In genomic region chr10:77843264-77843663, GRCh38 we compare ENCODE assay signal across 19 cellular contexts.
"Had no signal": no experiment of that assay in that cellular context is flagged by ENCODE, and none has a peak within 500 bp of the region (broad histone marks: within the 10 kb centered on the region; RNA-seq: fewer than 3 reads in every experiment).

No MANE protein-coding gene starts in this region.

- H3K36me3 Mint-ChIP-seq: activated naive CD4-positive, alpha-beta T cell treated with anti-CD3 and anti-CD28 coated beads, Interleukin-2, amount 50 U/mL, for 24 hours; memory B cell; naive thymus-derived CD8-positive, alpha-beta T cell had no signal

- H3K4me1 Mint-ChIP-seq: activated CD4-positive, alpha-beta T cell treated with anti-CD3 and anti-CD28 coated beads, Interleukin-2, amount 10 ng/mL, durations not matched to agents 7 days and 5 days; activated naive CD4-positive, alpha-beta T cell treated with anti-CD3 and anti-CD28 coated beads, Interleukin-2, amount 50 U/mL, for 24 hours; memory B cell had no signal

- FAIRE-seq: endothelial cell of umbilical vein had no signal

- DNase-seq: activated CD4-positive, alpha-beta T cell treated with anti-CD3 and anti-CD28 coated beads, Interleukin-2, amount 10 ng/mL, durations not matched to agents 7 days and 5 days; activated CD8-positive, alpha-beta T cell treated with anti-CD3 and anti-CD28 coated beads for 36 hours; activated gamma-delta T cell treated with Interleukin-2 at 50 U/mL for 16 hours; caudate nucleus; dermis blood vessel endothelial cell; effector memory CD4-positive, alpha-beta T cell; esophagus squamous epithelium; gastrocnemius medialis; hypothalamus; left cardiac atrium; naive thymus-derived CD8-positive, alpha-beta T cell; stimulated activated CD4-positive, alpha-beta T cell treated with anti-CD3 and anti-CD28 coated beads, Interleukin-12 subunit alpha, Interleukin-12 subunit beta, amount 100 ng/mL, for 4 hours; stimulated activated naive CD8-positive, alpha-beta T cell treated with anti-CD3 and anti-CD28 coated beads, Interleukin-15, amount 100 ng/mL, for 72 hours had no signal

- H3K4me3 ChIP-seq: esophagus squamous epithelium, gastrocnemius medialis, suprapubic skin had no signal

- H3K27me3 Mint-ChIP-seq: activated CD4-positive, alpha-beta T cell treated with anti-CD3 and anti-CD28 coated beads, Interleukin-2, amount 10 ng/mL, durations not matched to agents 7 days and 5 days; activated CD8-positive, alpha-beta T cell treated with anti-CD3 and anti-CD28 coated beads for 36 hours; activated naive CD4-positive, alpha-beta T cell treated with anti-CD3 and anti-CD28 coated beads, Interleukin-2, amount 50 U/mL, for 24 hours; memory B cell; stimulated activated naive CD8-positive, alpha-beta T cell treated with anti-CD3 and anti-CD28 coated beads, Interleukin-15, amount 100 ng/mL, for 72 hours; type B pancreatic cell had no signal

- ATAC-seq: activated CD8-positive, alpha-beta T cell treated with anti-CD3 and anti-CD28 coated beads for 36 hours; gastrocnemius medialis; left cardiac atrium; naive thymus-derived CD8-positive, alpha-beta T cell; stimulated activated naive CD8-positive, alpha-beta T cell treated with anti-CD3 and anti-CD28 coated beads, Interleukin-15, amount 100 ng/mL, for 72 hours had no signal

- H3K27me3 ChIP-seq: esophagus squamous epithelium, gastrocnemius medialis, suprapubic skin had no signal

- H3K9me3 Mint-ChIP-seq: activated CD4-positive, alpha-beta T cell treated with anti-CD3 and anti-CD28 coated beads, Interleukin-2, amount 10 ng/mL, durations not matched to agents 7 days and 5 days; activated CD8-positive, alpha-beta T cell treated with anti-CD3 and anti-CD28 coated beads for 36 hours; activated naive CD4-positive, alpha-beta T cell treated with anti-CD3 and anti-CD28 coated beads, Interleukin-2, amount 50 U/mL, for 24 hours; brain; memory B cell; naive thymus-derived CD8-positive, alpha-beta T cell; stimulated activated naive CD8-positive, alpha-beta T cell treated with anti-CD3 and anti-CD28 coated beads, Interleukin-15, amount 100 ng/mL, for 72 hours; type B pancreatic cell had no signal

- H3K4me3 Mint-ChIP-seq: activated CD4-positive, alpha-beta T cell treated with anti-CD3 and anti-CD28 coated beads, Interleukin-2, amount 10 ng/mL, durations not matched to agents 7 days and 5 days; activated CD8-positive, alpha-beta T cell treated with anti-CD3 and anti-CD28 coated beads for 36 hours; activated naive CD4-positive, alpha-beta T cell treated with anti-CD3 and anti-CD28 coated beads, Interleukin-2, amount 50 U/mL, for 24 hours; brain; memory B cell; naive thymus-derived CD8-positive, alpha-beta T cell; stimulated activated naive CD8-positive, alpha-beta T cell treated with anti-CD3 and anti-CD28 coated beads, Interleukin-15, amount 100 ng/mL, for 72 hours; type B pancreatic cell had no signal

- H3K27ac ChIP-seq: esophagus squamous epithelium, gastrocnemius medialis, suprapubic skin had no signal

- H3K27ac Mint-ChIP-seq: activated CD4-positive, alpha-beta T cell treated with anti-CD3 and anti-CD28 coated beads, Interleukin-2, amount 10 ng/mL, durations not matched to agents 7 days and 5 days; activated CD8-positive, alpha-beta T cell treated with anti-CD3 and anti-CD28 coated beads for 36 hours; activated naive CD4-positive, alpha-beta T cell treated with anti-CD3 and anti-CD28 coated beads, Interleukin-2, amount 50 U/mL, for 24 hours; memory B cell; naive thymus-derived CD8-positive, alpha-beta T cell; stimulated activated naive CD8-positive, alpha-beta T cell treated with anti-CD3 and anti-CD28 coated beads, Interleukin-15, amount 100 ng/mL, for 72 hours; type B pancreatic cell had no signal

- H3K9me3 ChIP-seq: esophagus squamous epithelium, gastrocnemius medialis, suprapubic skin had no signal
